26 cellular contexts compared by ENCODE assay signal in genomic region chr5:160534125-160534524, GRCh38.
"Had no signal": no experiment of that assay in that cellular context is flagged by ENCODE, and none has a peak within 500 bp of the region (broad histone marks: within the 10 kb centered on the region; RNA-seq: fewer than 3 reads in every experiment).

No MANE protein-coding gene starts in this region.

- H3K27me3 ChIP-seq: dorsolateral prefrontal cortex, esophagus squamous epithelium, heart left ventricle, hepatocyte, left lung had no signal

- H3K4me3 Mint-ChIP-seq: immature natural killer cell, mesothelial cell of epicardium had no signal

- ATAC-seq: esophagus mucosa, foreskin keratinocyte, gastroesophageal sphincter, heart left ventricle, left colon, left lung, left ventricle myocardium superior, lower lobe of right lung, mucosa of descending colon had no signal

- H3K27ac ChIP-seq: coronary artery, dorsolateral prefrontal cortex, epithelial cell of prostate, esophagus squamous epithelium, foreskin keratinocyte, gastroesophageal sphincter, heart left ventricle, hepatocyte, left lung, lower lobe of right lung had no signal

- H3K4me3 ChIP-seq: coronary artery, dorsolateral prefrontal cortex, esophagus squamous epithelium, gastroesophageal sphincter, heart left ventricle, hepatocyte, left lung, lower lobe of right lung, mucosa of descending colon had no signal

- H3K9me3 Mint-ChIP-seq: mesothelial cell of epicardium had no signal

- DNase-seq: cerebellar nuclear complex; dermis blood vessel endothelial cell; dorsolateral prefrontal cortex; effector CD4-positive, alpha-beta T cell; effector memory CD4-positive, alpha-beta T cell; erythroblast; esophagus squamous epithelium; foreskin keratinocyte; heart left ventricle; hypothalamus; immature natural killer cell; islet precursor cell; kidney; kidney glomerular epithelial cell; left colon; left lung; left ventricle myocardium superior; lower lobe of right lung; mesenchymal stem cell; mucosa of descending colon had no signal

- H3K4me1 ChIP-seq: esophagus squamous epithelium, gastroesophageal sphincter, heart left ventricle, left lung, lower lobe of right lung had no signal

- H3K9me3 ChIP-seq: esophagus squamous epithelium, gastroesophageal sphincter, left lung, lower lobe of right lung, mucosa of descending colon had no signal

- H3K36me3 Mint-ChIP-seq: immature natural killer cell, mesothelial cell of epicardium had no signal

- H3K27ac Mint-ChIP-seq: immature natural killer cell, mesothelial cell of epicardium had no signal

- H3K36me3 ChIP-seq: esophagus squamous epithelium, gastroesophageal sphincter, heart left ventricle, left lung, lower lobe of right lung had no signal

- H3K4me1 Mint-ChIP-seq: immature natural killer cell, mesothelial cell of epicardium had no signal
